Comparison of ENCODE assay signal across 10 cellular contexts in genomic region chr1:207925210-207925609, GRCh38. TPM values are rescaled to one million over a fixed set of nuclear protein-coding genes. Genes with fewer than 3 reads are reported as not detected.
DNase-seq lines count a peak whose midpoint lies in the region; ATAC-seq and TF ChIP-seq lines count a peak whose summit lies in the region.
"Had no signal": no experiment of that assay in that cellular context is flagged by ENCODE, and none has a peak within 500 bp of the region (broad histone marks: within the 10 kb centered on the region; RNA-seq: fewer than 3 reads in every experiment).

No MANE protein-coding gene starts in this region.

- H4K20me1 ChIP-seq in osteoblast (ENCODE audit: insufficient read depth, low read length): no peaks in the 10 kb centered on the region

- no peaks in the 10 kb centered on the region for H3K4me1 ChIP-seq in osteoblast (ENCODE audit: insufficient read depth, low read length)

- H3K4me2 ChIP-seq in osteoblast (ENCODE audit: insufficient read depth, low read length): no peak overlapping the region

- no peak overlapping the region for H3K4me3 ChIP-seq in osteoblast (ENCODE audit: insufficient read depth, low read length)

- peak overlapping the region; percentile 45 for H2AFZ ChIP-seq in osteoblast (ENCODE audit: low read length)

- no peak for TF ChIP-seq POLR2A in GM18505 (IDR thresholded peaks at IDR 0.05; ENCODE audit: borderline replicate concordance, extremely low read depth, insufficient read depth, insufficient read length)

- DNase-seq in DMS 273 treated with DMSO at 0.1 percent for 48 hours (lab: John Stamatoyannopoulos, UW): peak; percentile 11
- DNase-seq in NCI-H524 treated with DMSO at 0.1 percent for 48 hours (lab: John Stamatoyannopoulos, UW): peak; percentile 30
- DNase-seq in fibroblast of gingiva (ENCODE audit: low read depth): peak; percentile 34
- no peak for DNase-seq in osteoblast (ENCODE audit: insufficient read length, low spot score, missing footprints)
- no peak for DNase-seq in occipital lobe (lab: John Stamatoyannopoulos, UW)
- DNase-seq in NCI-H187 (lab: John Stamatoyannopoulos, UW): no peak
- DNase-seq: GF-D8; naive thymus-derived CD8-positive, alpha-beta T cell had no signal

- peaks cover 5% of the 10 kb centered on the region for H3K27me3 ChIP-seq in osteoblast (ENCODE audit: insufficient read depth, low read length)

- no peak for ATAC-seq in GM18505 (IDR thresholded peaks at IDR 0.05; ENCODE audit: unreplicated experiment)
- no peak for ATAC-seq in HG02588 (IDR thresholded peaks at IDR 0.05; ENCODE audit: unreplicated experiment)
- ATAC-seq: naive thymus-derived CD8-positive, alpha-beta T cell had no signal

- no peak for TF ChIP-seq CTCF in osteoblast (IDR thresholded peaks at IDR 0.05; ENCODE audit: extremely low read depth, low read depth, low read length)

- H3K9me3 ChIP-seq in osteoblast (ENCODE audit: low read depth, low read length): no peaks in the 10 kb centered on the region

- H3K36me3 ChIP-seq in osteoblast (ENCODE audit: insufficient read depth, low read length): no peaks in the 10 kb centered on the region

- H3K27ac ChIP-seq in osteoblast (ENCODE audit: low read depth, low read length): no peak overlapping the region

- no peaks in the 10 kb centered on the region for H3K79me2 ChIP-seq in osteoblast (ENCODE audit: insufficient read depth, low read length)

RNA-seq across cellular contexts. Expression of gene CD34, which starts 14.3 kb away (rescaled TPM):
- total RNA-seq in osteoblast: under 0.01 and 0.36 TPM in 2 replicates
- 1.6 TPM for total RNA-seq in occipital lobe
- total RNA-seq: naive thymus-derived CD8-positive, alpha-beta T cell had no signal

Comparison
In these comparisons a context has a peak if more than half of its experiments do, and no peak if none do; other contexts are left out.
1. DNase-seq: peak in DMS 273 treated with DMSO at 0.1 percent for 48 hours (single experiment), NCI-H524 treated with DMSO at 0.1 percent for 48 hours (single experiment) and fibroblast of gingiva (single experiment); none in osteoblast (single experiment), occipital lobe (single experiment) and NCI-H187 (0 of 2).